In genomic region chr11:61004037-61004641, GRCh38 we compare ENCODE assay signal across 11 cellular contexts. TPM values are rescaled to one million over a fixed set of nuclear protein-coding genes. Genes with fewer than 3 reads are reported as not detected.
DNase-seq lines count a peak whose midpoint lies in the region; ATAC-seq and TF ChIP-seq lines count a peak whose summit lies in the region.
"Had no signal": no experiment of that assay in that cellular context is flagged by ENCODE, and none has a peak within 500 bp of the region (broad histone marks: within the 10 kb centered on the region; RNA-seq: fewer than 3 reads in every experiment).

No MANE protein-coding gene starts in this region.

- H3K36me3 ChIP-seq in SJSA1: no peaks in the 10 kb centered on the region
- no peaks in the 10 kb centered on the region for H3K36me3 ChIP-seq in brain microvascular endothelial cell (replicated peaks)

- no peak overlapping the region for H3K4me3 Mint-ChIP-seq in WTC11

- peak; percentile 31 for DNase-seq in activated CD4-positive, alpha-beta T cell treated with anti-CD3 and anti-CD28 coated beads for 1 hour
- no peak for DNase-seq in activated CD4-positive, alpha-beta T cell treated with anti-CD3 and anti-CD28 coated beads, Interleukin-2, amount 50 U/mL, for 4 hours
- DNase-seq in SJSA1 (ENCODE audit: low read depth in 1 of 2, low spot score in 2 of 2): peak in 1 of 2 experiments; percentile 51
- DNase-seq in brain microvascular endothelial cell: peak; percentile 32
- DNase-seq in stimulated activated CD4-positive, alpha-beta T cell treated with anti-CD3 and anti-CD28 coated beads, Interleukin-4, amount 100 ng/mL, for 4 hours: peak; percentile 37 to 40
- no peak for DNase-seq in WTC11 (ENCODE audit: low spot score)
- DNase-seq: T1000 had no signal

- peaks cover 24% of the 10 kb centered on the region for H3K4me1 ChIP-seq in SJSA1 (replicated peaks)

- in situ Hi-C loops in brain microvascular endothelial cell (cut with HindIII; ENCODE audit: low pct_ligation_motif_present, low sequenced_read_pairs): no loop called here

- no peak overlapping the region for H3K27ac Mint-ChIP-seq in WTC11
- H3K27ac Mint-ChIP-seq: IgD-negative memory B cell had no signal

- CTCF ChIA-PET in WTC11 (lab: Charles Lee): no interaction called here

- H3K27ac ChIP-seq in SJSA1: peak overlapping the region; percentile 22; the same call in 1 of the 2 replicates
- no peak overlapping the region for H3K27ac ChIP-seq in brain microvascular endothelial cell

- peaks cover 76% of the 10 kb centered on the region for H3K27me3 Mint-ChIP-seq in WTC11 (ENCODE audit: low read depth)

- TF ChIP-seq CTCF in brain microvascular endothelial cell (IDR thresholded peaks at IDR 0.05; ENCODE audit: low read depth, low read length, missing control alignments): no peak
- no peak for TF ChIP-seq CTCF in WTC11 (IDR thresholded peaks at IDR 0.05)

- H3K27me3 ChIP-seq in SJSA1 (replicated peaks) (peaks cover 9% of the 10 kb centered on the region; the same call in 1 of the 2 replicates), brain microvascular endothelial cell (replicated peaks) (no peaks in the 10 kb centered on the region)

- H3K9me3 ChIP-seq in SJSA1 (replicated peaks): no peaks in the 10 kb centered on the region

- no peaks in the 10 kb centered on the region for H3K36me3 Mint-ChIP-seq in WTC11

- no peaks in the 10 kb centered on the region for H3K9me3 Mint-ChIP-seq in WTC11
- H3K9me3 Mint-ChIP-seq: IgD-negative memory B cell had no signal

- POLR2A ChIA-PET in WTC11 (lab: Charles Lee): no interaction called here

- H3K4me1 Mint-ChIP-seq in WTC11: peaks cover 12% of the 10 kb centered on the region

- no peak overlapping the region for H3K4me3 ChIP-seq in SJSA1
- no peak overlapping the region for H3K4me3 ChIP-seq in brain microvascular endothelial cell (ENCODE audit: low read depth, low read length)

- ATAC-seq in GM18498 (IDR thresholded peaks at IDR 0.05; ENCODE audit: unreplicated experiment) (no peak), GM21381 (IDR thresholded peaks at IDR 0.05; ENCODE audit: unreplicated experiment) (no peak), WTC11 (no peak)
- ATAC-seq: HCT116 had no signal

TF ChIP-seq in WTC11, 78 proteins besides CTCF, POLR2A, EP300 and RAD21:
- TF ChIP-seq ZNF232 (CRISPR knock-in tag; IDR thresholded peaks at IDR 0.05) (no peak), SMAD3 (CRISPR knock-in tag; IDR thresholded peaks at IDR 0.05; ENCODE audit: borderline replicate concordance) (no peak), TP53 (CRISPR knock-in tag; IDR thresholded peaks at IDR 0.05) (no peak), FOXP1 (CRISPR knock-in tag; IDR thresholded peaks at IDR 0.05; ENCODE audit: borderline replicate concordance) (no peak), ZNF263 (CRISPR knock-in tag; IDR thresholded peaks at IDR 0.05; ENCODE audit: low read depth) (no peak), GABPB1 (CRISPR knock-in tag; IDR thresholded peaks at IDR 0.05) (no peak)

RNA-seq across cellular contexts. Expression of gene CD6, which starts 32.7 kb away (rescaled TPM):
- total RNA-seq in SJSA1 (2014; rRNA removed; shearing (Covaris generic)): 0.05 TPM in 1 of 2 replicates, not detected in the other
- 0.53 to 1.0 TPM (median 0.73 TPM) in 3 replicates for total RNA-seq in WTC11 (2021)

RNA-seq across cellular contexts. Expression of gene SLC15A3, which starts 52.2 kb away (rescaled TPM):
- 26.5 and 35.8 TPM in 2 replicates for total RNA-seq in SJSA1 (2014; rRNA removed; shearing (Covaris generic))
- 10.2 to 12.1 TPM (median 11.5 TPM) in 3 replicates for total RNA-seq in WTC11 (2021)

Comparison
In these comparisons a context has a peak if more than half of its experiments do, and no peak if none do; other contexts are left out.
1. DNase-seq: peak in activated CD4-positive, alpha-beta T cell treated with anti-CD3 and anti-CD28 coated beads for 1 hour (single experiment), brain microvascular endothelial cell (single experiment) and stimulated activated CD4-positive, alpha-beta T cell treated with anti-CD3 and anti-CD28 coated beads, Interleukin-4, amount 100 ng/mL, for 4 hours (2 of 2); none in activated CD4-positive, alpha-beta T cell treated with anti-CD3 and anti-CD28 coated beads, Interleukin-2, amount 50 U/mL, for 4 hours (0 of 2) and WTC11 (single experiment).